ENCODE assay signal across 27 cellular contexts in genomic region chr12:105567061-105567460, GRCh38.
DNase-seq lines count a peak whose midpoint lies in the region; ATAC-seq, FAIRE-seq and TF ChIP-seq lines count a peak whose summit lies in the region.
"Had no signal": no experiment of that assay in that cellular context is flagged by ENCODE, and none has a peak within 500 bp of the region (broad histone marks: within the 10 kb centered on the region; RNA-seq: fewer than 3 reads in every experiment).

No MANE protein-coding gene starts in this region.

- no peaks in the 10 kb centered on the region for H3K27me3 ChIP-seq in bronchial epithelial cell (ENCODE audit: control insufficient read depth, insufficient read depth, low read length)
- no peaks in the 10 kb centered on the region for H3K27me3 ChIP-seq in kidney epithelial cell (ENCODE audit: control insufficient read depth, insufficient read depth, low read length)
- H3K27me3 ChIP-seq: Peyer's patch, SJSA1 had no signal

- ATAC-seq in GM18909 (IDR thresholded peaks at IDR 0.05; ENCODE audit: poor library complexity, unreplicated experiment): no peak
- ATAC-seq: GM23338, Right ventricle myocardium inferior had no signal

- H3K36me3 ChIP-seq in bronchial epithelial cell (ENCODE audit: control insufficient read depth, insufficient read depth, low read length) (no peaks in the 10 kb centered on the region), kidney epithelial cell (ENCODE audit: control insufficient read depth, insufficient read depth, low read length) (no peaks in the 10 kb centered on the region)
- H3K36me3 ChIP-seq: BLaER1 treated with 17β-estradiol and CSF1 and Interleukin-3, amounts not matched to agents 10 nM and 100 nM; Peyer's patch; SJSA1 had no signal

- TF ChIP-seq CTCF in bronchial epithelial cell (IDR thresholded peaks at IDR 0.05; ENCODE audit: insufficient read depth, low read length, severe bottlenecking): no peak
- no peak for TF ChIP-seq CTCF in kidney epithelial cell (IDR thresholded peaks at IDR 0.05; ENCODE audit: insufficient read depth, low read length, poor library complexity, severe bottlenecking)
- no peak for TF ChIP-seq CTCF in foreskin fibroblast (IDR thresholded peaks at IDR 0.05; ENCODE audit: low read depth, low read length)

- H3K4me3 ChIP-seq in bronchial epithelial cell (ENCODE audit: low read depth, low read length) (no peak overlapping the region), kidney epithelial cell (ENCODE audit: low read depth, low read length) (no peak overlapping the region), foreskin fibroblast (ENCODE audit: low read depth in 1 of 2, low read length in 2 of 2) (no peak overlapping the region)
- H3K4me3 ChIP-seq: BLaER1 treated with 17β-estradiol and CSF1 and Interleukin-3, amounts not matched to agents 10 nM and 100 nM; GM23338; Peyer's patch; SJSA1 had no signal

- peak; percentile 62 for FAIRE-seq in bronchial epithelial cell (lab: Jason Lieb, UNC)
- FAIRE-seq: G401.6, GM12892, GM18507 had no signal

- DNase-seq in DMS53 (lab: John Stamatoyannopoulos, UW) (peak; percentile 38), DMS53 treated with DMSO at 0.1 percent for 48 hours (lab: John Stamatoyannopoulos, UW; ENCODE audit: unreplicated experiment) (no peak), bronchial epithelial cell (ENCODE audit: low read depth) (peak; percentile 62), kidney epithelial cell (ENCODE audit: low read depth) (peak; percentile 32), foreskin fibroblast (no peak)
- no peak for DNase-seq in activated CD4-positive, alpha-beta T cell treated with anti-CD3 and anti-CD28 coated beads for 1 hour
- no peak for DNase-seq in effector CD8-positive, alpha-beta T cell (lab: John Stamatoyannopoulos, UW)
- DNase-seq: Caco-2; CD4-positive, alpha-beta memory T cell; DMS 273 treated with DMSO at 0.1 percent for 48 hours; HCEC 1CT; IMR-90; MV-4-11; NCI-H1105 treated with DMSO at 0.1 percent for 48 hours; NCI-H2029 treated with DMSO at 0.1 percent for 48 hours; NCI-H226; NCI-H524; NCI-H774; Peyer's patch had no signal

Comparison
In these comparisons a context has a peak if more than half of its experiments do, and no peak if none do; other contexts are left out.
1. DNase-seq: peak in DMS53 (single experiment), bronchial epithelial cell (single experiment) and kidney epithelial cell (single experiment); none in DMS53 treated with DMSO at 0.1 percent for 48 hours (single experiment), foreskin fibroblast (0 of 2), activated CD4-positive, alpha-beta T cell treated with anti-CD3 and anti-CD28 coated beads for 1 hour (single experiment) and effector CD8-positive, alpha-beta T cell (single experiment).